9 cellular contexts compared by ENCODE assay signal in the genomic region with DNA sequence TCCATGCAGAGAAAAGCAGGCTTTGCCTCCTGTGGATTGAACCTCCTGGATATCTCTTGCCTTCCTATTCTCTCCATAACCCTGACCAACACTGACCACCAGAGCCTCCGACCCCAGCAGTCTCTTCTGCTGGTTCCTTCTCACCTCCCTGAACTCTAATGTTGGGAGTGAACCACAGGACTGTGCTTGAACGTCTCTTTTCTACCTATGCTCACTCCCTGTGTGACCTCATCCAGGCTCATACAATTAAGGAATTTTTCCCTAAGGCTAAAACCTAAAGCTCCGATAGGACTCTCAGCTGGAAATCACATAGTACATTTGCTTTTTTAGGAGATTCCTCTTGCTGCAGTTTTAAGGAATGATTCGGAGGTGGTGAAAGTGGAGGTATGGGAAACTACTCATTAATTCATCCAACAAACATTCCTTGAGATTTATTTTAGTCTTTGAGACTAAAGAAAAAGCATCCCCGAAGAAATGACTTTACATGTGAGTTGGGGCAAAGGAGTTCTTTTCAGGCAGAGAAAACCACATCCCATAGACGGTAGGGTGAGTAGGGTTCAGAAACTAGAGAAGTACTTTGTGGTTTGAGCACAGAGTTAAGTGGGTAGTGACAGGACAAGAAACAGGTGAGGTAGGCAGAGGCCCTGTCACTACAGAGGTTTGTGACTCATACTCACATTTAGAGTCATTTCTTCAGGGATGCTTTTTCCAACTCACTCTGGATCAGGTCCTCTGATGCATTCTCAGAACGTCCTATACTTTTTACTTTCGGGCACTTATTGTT.
DNase-seq lines count a peak whose midpoint lies in the region; ATAC-seq and TF ChIP-seq lines count a peak whose summit lies in the region.
"Had no signal": no experiment of that assay in that cellular context is flagged by ENCODE, and none has a peak within 500 bp of the region (broad histone marks: within the 10 kb centered on the region; RNA-seq: fewer than 3 reads in every experiment).

No MANE protein-coding gene starts in this region.

- no peaks in the 10 kb centered on the region for H3K36me3 Mint-ChIP-seq in activated T-cell treated with anti-CD3 and anti-CD28 coated beads, Interleukin-2, amount 50 U/mL, for 24 hours (ENCODE audit: low read depth)
- H3K36me3 Mint-ChIP-seq in stimulated activated naive CD8-positive, alpha-beta T cell treated with anti-CD3 and anti-CD28 coated beads, Interleukin-15, Interleukin-2, amounts not matched to agents 100 ng/mL and 50 ng/mL, for 24 hours (ENCODE audit: low read depth), result no peaks in the 10 kb centered on the region

- peaks cover 25% of the 10 kb centered on the region for H3K27me3 Mint-ChIP-seq in activated T-cell treated with anti-CD3 and anti-CD28 coated beads, Interleukin-2, amount 50 U/mL, for 24 hours
- peaks cover 13% of the 10 kb centered on the region for H3K27me3 Mint-ChIP-seq in stimulated activated naive CD8-positive, alpha-beta T cell treated with anti-CD3 and anti-CD28 coated beads, Interleukin-15, Interleukin-2, amounts not matched to agents 100 ng/mL and 50 ng/mL, for 24 hours

- peak; percentile 98 for ATAC-seq in HG02870 (IDR thresholded peaks at IDR 0.05; ENCODE audit: unreplicated experiment)

- DNase-seq in activated T-cell treated with anti-CD3 and anti-CD28 coated beads, Interleukin-2, amount 50 U/mL, for 24 hours, result no peak
- no peak for DNase-seq in activated T-cell treated with anti-CD3 and anti-CD28 coated beads for 4 hours
- peak; percentile 6 for DNase-seq in SKM-1 treated with dmso at 0.1 percent for 144 hours (lab: John Stamatoyannopoulos, UW; ENCODE audit: unreplicated experiment)
- DNase-seq in HEK293T (ENCODE audit: extremely low spot score), result no peak
- no peak for DNase-seq in NCI-H1694 (lab: John Stamatoyannopoulos, UW)
- no peak for DNase-seq in NCI-H774 (lab: John Stamatoyannopoulos, UW)
- DNase-seq: IMR-90 had no signal

- peaks cover 31% of the 10 kb centered on the region for H3K4me1 Mint-ChIP-seq in activated T-cell treated with anti-CD3 and anti-CD28 coated beads, Interleukin-2, amount 50 U/mL, for 24 hours (ENCODE audit: low read depth)
- H3K4me1 Mint-ChIP-seq in stimulated activated naive CD8-positive, alpha-beta T cell treated with anti-CD3 and anti-CD28 coated beads, Interleukin-15, Interleukin-2, amounts not matched to agents 100 ng/mL and 50 ng/mL, for 24 hours (ENCODE audit: low read depth), result peaks cover 34% of the 10 kb centered on the region

- H3K9me3 Mint-ChIP-seq in activated T-cell treated with anti-CD3 and anti-CD28 coated beads, Interleukin-2, amount 50 U/mL, for 24 hours, result no peaks in the 10 kb centered on the region
- H3K9me3 Mint-ChIP-seq in stimulated activated naive CD8-positive, alpha-beta T cell treated with anti-CD3 and anti-CD28 coated beads, Interleukin-15, Interleukin-2, amounts not matched to agents 100 ng/mL and 50 ng/mL, for 24 hours, result no peaks in the 10 kb centered on the region

- peak overlapping the region; percentile 15 for H3K4me3 Mint-ChIP-seq in activated T-cell treated with anti-CD3 and anti-CD28 coated beads, Interleukin-2, amount 50 U/mL, for 24 hours
- no peak overlapping the region for H3K4me3 Mint-ChIP-seq in stimulated activated naive CD8-positive, alpha-beta T cell treated with anti-CD3 and anti-CD28 coated beads, Interleukin-15, Interleukin-2, amounts not matched to agents 100 ng/mL and 50 ng/mL, for 24 hours

- CTCF ChIA-PET in HEK293T (lab: Yijun Ruan, JAX), result no interaction called here

- H3K27ac Mint-ChIP-seq in activated T-cell treated with anti-CD3 and anti-CD28 coated beads, Interleukin-2, amount 50 U/mL, for 24 hours, result peak overlapping the region; percentile 27
- peak overlapping the region; percentile 54 for H3K27ac Mint-ChIP-seq in stimulated activated naive CD8-positive, alpha-beta T cell treated with anti-CD3 and anti-CD28 coated beads, Interleukin-15, Interleukin-2, amounts not matched to agents 100 ng/mL and 50 ng/mL, for 24 hours

- POLR2A ChIA-PET in HEK293T (lab: Yijun Ruan, JAX), result no interaction called here

TF ChIP-seq in HEK293T, 16 proteins besides CTCF, POLR2A, EP300 and RAD21:
- TF ChIP-seq L3MBTL2 (conservative IDR thresholded peaks at IDR 0.05) (no peak), SUZ12 (IDR thresholded peaks at IDR 0.05) (no peak), CTBP1 (IDR thresholded peaks at IDR 0.05; ENCODE audit: borderline replicate concordance) (no peak), ELF4 (IDR thresholded peaks at IDR 0.05) (no peak), BHLHE40 (IDR thresholded peaks at IDR 0.05; ENCODE audit: borderline replicate concordance) (no peak), SP1 (IDR thresholded peaks at IDR 0.05) (no peak), FOXM1 (IDR thresholded peaks at IDR 0.05; ENCODE audit: borderline replicate concordance) (no peak), NFRKB (IDR thresholded peaks at IDR 0.05) (no peak)
- TF ChIP-seq, protein P1, sequence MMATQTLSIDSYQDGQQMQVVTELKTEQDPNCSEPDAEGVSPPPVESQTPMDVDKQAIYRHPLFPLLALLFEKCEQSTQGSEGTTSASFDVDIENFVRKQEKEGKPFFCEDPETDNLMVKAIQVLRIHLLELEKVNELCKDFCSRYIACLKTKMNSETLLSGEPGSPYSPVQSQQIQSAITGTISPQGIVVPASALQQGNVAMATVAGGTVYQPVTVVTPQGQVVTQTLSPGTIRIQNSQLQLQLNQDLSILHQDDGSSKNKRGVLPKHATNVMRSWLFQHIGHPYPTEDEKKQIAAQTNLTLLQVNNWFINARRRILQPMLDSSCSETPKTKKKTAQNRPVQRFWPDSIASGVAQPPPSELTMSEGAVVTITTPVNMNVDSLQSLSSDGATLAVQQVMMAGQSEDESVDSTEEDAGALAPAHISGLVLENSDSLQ (IDR thresholded peaks at IDR 0.05), result no peak
